Comparison of ENCODE assay signal across 1 cellular context in the genomic region with DNA sequence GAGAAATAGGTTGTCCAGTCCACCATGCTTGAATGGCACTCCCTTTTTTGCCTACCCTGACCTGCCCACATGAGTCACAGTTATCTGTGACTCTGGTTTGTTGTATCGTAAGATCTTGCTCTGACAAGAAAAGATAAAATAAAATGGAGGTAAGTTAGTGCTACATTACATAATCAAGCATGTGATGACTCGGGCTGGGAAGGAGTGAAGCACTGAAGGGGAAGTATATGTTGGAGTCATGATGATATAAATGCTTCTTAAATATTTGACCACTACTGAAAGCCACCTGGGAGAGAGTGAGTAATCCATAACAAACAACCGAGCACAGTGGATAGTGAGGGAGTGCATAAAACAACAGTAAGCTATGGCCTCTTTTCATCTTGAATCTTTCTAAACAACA.
TF ChIP-seq lines count a peak whose summit lies in the region.

No MANE protein-coding gene starts in this region.

TF ChIP-seq in SK-N-SH treated with all-trans-retinoic acid at 6 μM for 48 hours, 23 proteins besides CTCF, POLR2A, EP300 and RAD21:
- TF ChIP-seq, protein P1, sequence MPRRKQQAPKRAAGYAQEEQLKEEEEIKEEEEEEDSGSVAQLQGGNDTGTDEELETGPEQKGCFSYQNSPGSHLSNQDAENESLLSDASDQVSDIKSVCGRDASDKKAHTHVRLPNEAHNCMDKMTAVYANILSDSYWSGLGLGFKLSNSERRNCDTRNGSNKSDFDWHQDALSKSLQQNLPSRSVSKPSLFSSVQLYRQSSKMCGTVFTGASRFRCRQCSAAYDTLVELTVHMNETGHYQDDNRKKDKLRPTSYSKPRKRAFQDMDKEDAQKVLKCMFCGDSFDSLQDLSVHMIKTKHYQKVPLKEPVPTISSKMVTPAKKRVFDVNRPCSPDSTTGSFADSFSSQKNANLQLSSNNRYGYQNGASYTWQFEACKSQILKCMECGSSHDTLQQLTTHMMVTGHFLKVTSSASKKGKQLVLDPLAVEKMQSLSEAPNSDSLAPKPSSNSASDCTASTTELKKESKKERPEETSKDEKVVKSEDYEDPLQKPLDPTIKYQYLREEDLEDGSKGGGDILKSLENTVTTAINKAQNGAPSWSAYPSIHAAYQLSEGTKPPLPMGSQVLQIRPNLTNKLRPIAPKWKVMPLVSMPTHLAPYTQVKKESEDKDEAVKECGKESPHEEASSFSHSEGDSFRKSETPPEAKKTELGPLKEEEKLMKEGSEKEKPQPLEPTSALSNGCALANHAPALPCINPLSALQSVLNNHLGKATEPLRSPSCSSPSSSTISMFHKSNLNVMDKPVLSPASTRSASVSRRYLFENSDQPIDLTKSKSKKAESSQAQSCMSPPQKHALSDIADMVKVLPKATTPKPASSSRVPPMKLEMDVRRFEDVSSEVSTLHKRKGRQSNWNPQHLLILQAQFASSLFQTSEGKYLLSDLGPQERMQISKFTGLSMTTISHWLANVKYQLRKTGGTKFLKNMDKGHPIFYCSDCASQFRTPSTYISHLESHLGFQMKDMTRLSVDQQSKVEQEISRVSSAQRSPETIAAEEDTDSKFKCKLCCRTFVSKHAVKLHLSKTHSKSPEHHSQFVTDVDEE (CRISPR knock-in tag; IDR thresholded peaks at IDR 0.05) = no peak
- TF ChIP-seq ZNF565 (CRISPR knock-in tag; conservative IDR thresholded peaks at IDR 0.05; ENCODE audit: low read depth) (no peak), TCF4 (CRISPR knock-in tag; IDR thresholded peaks at IDR 0.05; ENCODE audit: borderline replicate concordance) (no peak), PPARA (CRISPR knock-in tag; IDR thresholded peaks at IDR 0.05; ENCODE audit: borderline replicate concordance) (no peak), ZFP3 (CRISPR knock-in tag; IDR thresholded peaks at IDR 0.05) (no peak), CSRNP3 (CRISPR knock-in tag; IDR thresholded peaks at IDR 0.05) (no peak), TOX (CRISPR knock-in tag; IDR thresholded peaks at IDR 0.05; ENCODE audit: borderline replicate concordance) (no peak), ZC3H10 (CRISPR knock-in tag; IDR thresholded peaks at IDR 0.05) (no peak), BACH2 (CRISPR knock-in tag; IDR thresholded peaks at IDR 0.05; ENCODE audit: borderline replicate concordance) (no peak), ZNF70 (CRISPR knock-in tag; IDR thresholded peaks at IDR 0.05) (no peak), ZFP30 (CRISPR knock-in tag; IDR thresholded peaks at IDR 0.05) (no peak), PATZ1 (CRISPR knock-in tag; IDR thresholded peaks at IDR 0.05; ENCODE audit: borderline replicate concordance) (no peak), RARB (CRISPR knock-in tag; IDR thresholded peaks at IDR 0.05) (no peak), ESRRG (CRISPR knock-in tag; IDR thresholded peaks at IDR 0.05) (no peak), GLIS3 (CRISPR knock-in tag; IDR thresholded peaks at IDR 0.05) (no peak), SNAI2 (CRISPR knock-in tag; IDR thresholded peaks at IDR 0.05) (no peak), ISL1 (CRISPR knock-in tag; IDR thresholded peaks at IDR 0.05) (no peak), CSDC2 (CRISPR knock-in tag; IDR thresholded peaks at IDR 0.05) (no peak)
